Comparison of ENCODE assay signal across 1 cellular context in genomic region chr16:20899503-20900298, GRCh38.
TF ChIP-seq lines count a peak whose summit lies in the region.

No MANE protein-coding gene starts in this region.

TF ChIP-seq in HepG2, 621 proteins besides CTCF, POLR2A, EP300 and RAD21 (continued from another document and continues in another):
- TF ChIP-seq CBX1 (IDR thresholded peaks at IDR 0.05; ENCODE audit: low read depth), result peak; percentile 33
- no peak for TF ChIP-seq SSRP1 (CRISPR knock-in tag; IDR thresholded peaks at IDR 0.05)
- no peak for TF ChIP-seq ZBTB34 (CRISPR knock-in tag; IDR thresholded peaks at IDR 0.05)
- no peak for TF ChIP-seq CREB1 (IDR thresholded peaks at IDR 0.05)
- TF ChIP-seq CREB1 (CRISPR knock-in tag; IDR thresholded peaks at IDR 0.05), result no peak
- no peak for TF ChIP-seq MLLT10 (CRISPR knock-in tag; IDR thresholded peaks at IDR 0.05)
- no peak for TF ChIP-seq ZNF766 (CRISPR knock-in tag; IDR thresholded peaks at IDR 0.05; ENCODE audit: borderline replicate concordance)
- TF ChIP-seq CCDC6 (CRISPR knock-in tag; IDR thresholded peaks at IDR 0.05), result 0 out of 2 replicates have a peak, but pooled peaks have one; percentile 28
- TF ChIP-seq MIXL1 (CRISPR knock-in tag; IDR thresholded peaks at IDR 0.05), result peak; percentile 96
- TF ChIP-seq HOMEZ (CRISPR knock-in tag; IDR thresholded peaks at IDR 0.05; ENCODE audit: low read depth), result peak; percentile 74
- TF ChIP-seq HNRNPUL1 (IDR thresholded peaks at IDR 0.05; ENCODE audit: low read depth, low read length), result peak; percentile 92
- TF ChIP-seq IRF9 (CRISPR knock-in tag; IDR thresholded peaks at IDR 0.05; ENCODE audit: borderline replicate concordance), result 0 out of 2 replicates have a peak, but pooled peaks have one; percentile 36
- peak; percentile 58; the same call in 1 of the 2 replicates for TF ChIP-seq ARNTL (CRISPR knock-in tag; IDR thresholded peaks at IDR 0.05)
- TF ChIP-seq MED13 (CRISPR knock-in tag; IDR thresholded peaks at IDR 0.05), result no peak
- peak; percentile 93 for TF ChIP-seq SMYD3 (CRISPR knock-in tag; IDR thresholded peaks at IDR 0.05)
- TF ChIP-seq RFXAP (CRISPR knock-in tag; IDR thresholded peaks at IDR 0.05; ENCODE audit: borderline replicate concordance), result no peak
- TF ChIP-seq KLF13 (CRISPR knock-in tag; IDR thresholded peaks at IDR 0.05), result peak; percentile 67; the same call in 1 of the 2 replicates
- TF ChIP-seq NFYC (CRISPR knock-in tag; IDR thresholded peaks at IDR 0.05), result no peak
- peak; percentile 41 for TF ChIP-seq CCAR2 (optimal IDR thresholded peaks at IDR 0.05; ENCODE audit: low read depth, low read length)
- TF ChIP-seq ZNF350 (CRISPR knock-in tag; IDR thresholded peaks at IDR 0.05; ENCODE audit: borderline replicate concordance, low read depth), result no peak
- no peak for TF ChIP-seq NKX3-1 (CRISPR knock-in tag; IDR thresholded peaks at IDR 0.05)
- peak; percentile 68; the same call in 1 of the 2 replicates for TF ChIP-seq PRDM10 (CRISPR knock-in tag; IDR thresholded peaks at IDR 0.05; ENCODE audit: low read depth)
- no peak for TF ChIP-seq ZNF460 (CRISPR knock-in tag; IDR thresholded peaks at IDR 0.05; ENCODE audit: borderline replicate concordance)
- peak; percentile 12; the same call in 1 of the 2 replicates for TF ChIP-seq HNF4A (CRISPR knock-in tag; IDR thresholded peaks at IDR 0.05)
- TF ChIP-seq FOXA3 (CRISPR knock-in tag; IDR thresholded peaks at IDR 0.05), result peak; percentile 49
- TF ChIP-seq STAT5B (CRISPR knock-in tag; IDR thresholded peaks at IDR 0.05), result no peak
- peak; percentile 74 for TF ChIP-seq HMG20B (CRISPR knock-in tag; conservative IDR thresholded peaks at IDR 0.05)
- peak; percentile 38; the same call in 1 of the 2 replicates for TF ChIP-seq HMG20A (CRISPR knock-in tag; IDR thresholded peaks at IDR 0.05; ENCODE audit: borderline replicate concordance)
- no peak for TF ChIP-seq FOXP1 (IDR thresholded peaks at IDR 0.05)
- TF ChIP-seq FOXP1 (CRISPR knock-in tag; IDR thresholded peaks at IDR 0.05), result peak; percentile 43; the same call in 1 of the 2 replicates
- peak; percentile 87; the same call in 1 of the 2 replicates for TF ChIP-seq ZNF678 (CRISPR knock-in tag; IDR thresholded peaks at IDR 0.05)
- TF ChIP-seq PAXIP1 (CRISPR knock-in tag; conservative IDR thresholded peaks at IDR 0.05), result peak; percentile 75
- peak; percentile 32; the same call in 1 of the 2 replicates for TF ChIP-seq ZBTB7B (CRISPR knock-in tag; IDR thresholded peaks at IDR 0.05)
- TF ChIP-seq ZNF572 (CRISPR knock-in tag; IDR thresholded peaks at IDR 0.05), result no peak
- TF ChIP-seq ZNF530 (CRISPR knock-in tag; IDR thresholded peaks at IDR 0.05; ENCODE audit: low read depth), result no peak
- TF ChIP-seq DR1 (CRISPR knock-in tag; IDR thresholded peaks at IDR 0.05), result no peak
- peak; percentile 61; the same call in 1 of the 2 replicates for TF ChIP-seq SNAPC5 (CRISPR knock-in tag; IDR thresholded peaks at IDR 0.05; ENCODE audit: borderline replicate concordance)
- TF ChIP-seq DNMT1 (CRISPR knock-in tag; IDR thresholded peaks at IDR 0.05), result 0 out of 2 replicates have a peak, but pooled peaks have one; percentile 76
- 0 out of 2 replicates have a peak, but pooled peaks have one; percentile 64 for TF ChIP-seq ZNF138 (CRISPR knock-in tag; IDR thresholded peaks at IDR 0.05; ENCODE audit: low read depth)
- TF ChIP-seq, protein P1, sequence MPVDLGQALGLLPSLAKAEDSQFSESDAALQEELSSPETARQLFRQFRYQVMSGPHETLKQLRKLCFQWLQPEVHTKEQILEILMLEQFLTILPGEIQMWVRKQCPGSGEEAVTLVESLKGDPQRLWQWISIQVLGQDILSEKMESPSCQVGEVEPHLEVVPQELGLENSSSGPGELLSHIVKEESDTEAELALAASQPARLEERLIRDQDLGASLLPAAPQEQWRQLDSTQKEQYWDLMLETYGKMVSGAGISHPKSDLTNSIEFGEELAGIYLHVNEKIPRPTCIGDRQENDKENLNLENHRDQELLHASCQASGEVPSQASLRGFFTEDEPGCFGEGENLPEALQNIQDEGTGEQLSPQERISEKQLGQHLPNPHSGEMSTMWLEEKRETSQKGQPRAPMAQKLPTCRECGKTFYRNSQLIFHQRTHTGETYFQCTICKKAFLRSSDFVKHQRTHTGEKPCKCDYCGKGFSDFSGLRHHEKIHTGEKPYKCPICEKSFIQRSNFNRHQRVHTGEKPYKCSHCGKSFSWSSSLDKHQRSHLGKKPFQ (CRISPR knock-in tag; IDR thresholded peaks at IDR 0.05; ENCODE audit: insufficient replicate concordance), result no peak
- TF ChIP-seq GFI1 (CRISPR knock-in tag; IDR thresholded peaks at IDR 0.05; ENCODE audit: borderline replicate concordance), result peak; percentile 47; the same call in 1 of the 2 replicates
- no peak for TF ChIP-seq RBAK (CRISPR knock-in tag; IDR thresholded peaks at IDR 0.05)
- TF ChIP-seq ZKSCAN5 (CRISPR knock-in tag; IDR thresholded peaks at IDR 0.05), result no peak
- TF ChIP-seq ZNF317 (CRISPR knock-in tag; IDR thresholded peaks at IDR 0.05), result no peak
- no peak for TF ChIP-seq FOSL1 (CRISPR knock-in tag; IDR thresholded peaks at IDR 0.05; ENCODE audit: borderline replicate concordance)
- no peak for TF ChIP-seq TRAFD1 (CRISPR knock-in tag; IDR thresholded peaks at IDR 0.05; ENCODE audit: borderline replicate concordance)
- TF ChIP-seq MYC (CRISPR knock-in tag; IDR thresholded peaks at IDR 0.05; ENCODE audit: borderline replicate concordance), result peak; percentile 43; the same call in 1 of the 2 replicates
- peak; percentile 72; the same call in 1 of the 2 replicates for TF ChIP-seq ZNF878 (CRISPR knock-in tag; IDR thresholded peaks at IDR 0.05)
- peak; percentile 84 for TF ChIP-seq KDM5A (IDR thresholded peaks at IDR 0.05; ENCODE audit: borderline replicate concordance, low read length)
- peak; percentile 58; the same call in 1 of the 2 replicates for TF ChIP-seq ZNF12 (CRISPR knock-in tag; IDR thresholded peaks at IDR 0.05)
- TF ChIP-seq, protein P2, sequence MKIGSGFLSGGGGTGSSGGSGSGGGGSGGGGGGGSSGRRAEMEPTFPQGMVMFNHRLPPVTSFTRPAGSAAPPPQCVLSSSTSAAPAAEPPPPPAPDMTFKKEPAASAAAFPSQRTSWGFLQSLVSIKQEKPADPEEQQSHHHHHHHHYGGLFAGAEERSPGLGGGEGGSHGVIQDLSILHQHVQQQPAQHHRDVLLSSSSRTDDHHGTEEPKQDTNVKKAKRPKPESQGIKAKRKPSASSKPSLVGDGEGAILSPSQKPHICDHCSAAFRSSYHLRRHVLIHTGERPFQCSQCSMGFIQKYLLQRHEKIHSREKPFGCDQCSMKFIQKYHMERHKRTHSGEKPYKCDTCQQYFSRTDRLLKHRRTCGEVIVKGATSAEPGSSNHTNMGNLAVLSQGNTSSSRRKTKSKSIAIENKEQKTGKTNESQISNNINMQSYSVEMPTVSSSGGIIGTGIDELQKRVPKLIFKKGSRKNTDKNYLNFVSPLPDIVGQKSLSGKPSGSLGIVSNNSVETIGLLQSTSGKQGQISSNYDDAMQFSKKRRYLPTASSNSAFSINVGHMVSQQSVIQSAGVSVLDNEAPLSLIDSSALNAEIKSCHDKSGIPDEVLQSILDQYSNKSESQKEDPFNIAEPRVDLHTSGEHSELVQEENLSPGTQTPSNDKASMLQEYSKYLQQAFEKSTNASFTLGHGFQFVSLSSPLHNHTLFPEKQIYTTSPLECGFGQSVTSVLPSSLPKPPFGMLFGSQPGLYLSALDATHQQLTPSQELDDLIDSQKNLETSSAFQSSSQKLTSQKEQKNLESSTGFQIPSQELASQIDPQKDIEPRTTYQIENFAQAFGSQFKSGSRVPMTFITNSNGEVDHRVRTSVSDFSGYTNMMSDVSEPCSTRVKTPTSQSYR (CRISPR knock-in tag; IDR thresholded peaks at IDR 0.05; ENCODE audit: borderline replicate concordance), result peak; percentile 92
- no peak for TF ChIP-seq PHB2 (IDR thresholded peaks at IDR 0.05; ENCODE audit: partially characterized antibody)
